In genomic region chr11:212150-213100, GRCh38 we compare ENCODE assay signal across 32 cellular contexts. TPM values are rescaled to one million over a fixed set of nuclear protein-coding genes. Genes with fewer than 3 reads are reported as not detected.
DNase-seq lines count a peak whose midpoint lies in the region; ATAC-seq, FAIRE-seq and TF ChIP-seq lines count a peak whose summit lies in the region.
"Had no signal": no experiment of that assay in that cellular context is flagged by ENCODE, and none has a peak within 500 bp of the region (broad histone marks: within the 10 kb centered on the region; RNA-seq: fewer than 3 reads in every experiment).

No MANE protein-coding gene starts in this region.

- peaks cover 24% of the 10 kb centered on the region for H3K4me1 Mint-ChIP-seq in activated CD8-positive, alpha-beta T cell treated with anti-CD3 and anti-CD28 coated beads for 36 hours (ENCODE audit: low read depth)
- H3K4me1 Mint-ChIP-seq in activated CD8-positive, alpha-beta T cell treated with anti-CD3 and anti-CD28 coated beads, Interleukin-2, amount 10 ng/mL, durations not matched to agents 7 days and 5 days (ENCODE audit: low read depth), result peaks cover 23% of the 10 kb centered on the region
- no peaks in the 10 kb centered on the region for H3K4me1 Mint-ChIP-seq in glutamatergic neuron (ENCODE audit: low read depth, unreplicated experiment)

- H3K27ac ChIP-seq in DND-41 (ENCODE audit: low read length), result peak overlapping the region; percentile 29; the same call in 1 of the 2 replicates
- H3K27ac ChIP-seq: right lobe of liver, stomach, tibial artery had no signal

- H3K9me3 ChIP-seq in DND-41 (ENCODE audit: insufficient read depth, low read length, severe bottlenecking), result no peaks in the 10 kb centered on the region
- H3K9me3 ChIP-seq: right lobe of liver, stomach, tibial artery had no signal

- no peaks in the 10 kb centered on the region for H3K27me3 Mint-ChIP-seq in activated CD8-positive, alpha-beta T cell treated with anti-CD3 and anti-CD28 coated beads for 36 hours
- no peaks in the 10 kb centered on the region for H3K27me3 Mint-ChIP-seq in activated CD8-positive, alpha-beta T cell treated with anti-CD3 and anti-CD28 coated beads, Interleukin-2, amount 10 ng/mL, durations not matched to agents 7 days and 5 days (ENCODE audit: low read depth)
- H3K27me3 Mint-ChIP-seq in glutamatergic neuron (ENCODE audit: unreplicated experiment), result peaks cover 15% of the 10 kb centered on the region
- H3K27me3 Mint-ChIP-seq: effector memory CD8-positive, alpha-beta T cell; naive B cell; T-cell had no signal

- H3K4me2 ChIP-seq in DND-41 (ENCODE audit: insufficient read depth, low read length), result no peak overlapping the region

- peaks cover 51% of the 10 kb centered on the region for H4K20me1 ChIP-seq in DND-41 (ENCODE audit: insufficient read depth, low read length)

- peaks cover 56% of the 10 kb centered on the region for H3K36me3 Mint-ChIP-seq in activated CD8-positive, alpha-beta T cell treated with anti-CD3 and anti-CD28 coated beads for 36 hours (ENCODE audit: low read depth)
- H3K36me3 Mint-ChIP-seq in activated CD8-positive, alpha-beta T cell treated with anti-CD3 and anti-CD28 coated beads, Interleukin-2, amount 10 ng/mL, durations not matched to agents 7 days and 5 days (ENCODE audit: low read depth), result peaks cover 64% of the 10 kb centered on the region
- H3K36me3 Mint-ChIP-seq in glutamatergic neuron (ENCODE audit: unreplicated experiment), result peaks cover 9% of the 10 kb centered on the region

- peak overlapping the region; percentile 52 for H3K27ac Mint-ChIP-seq in activated CD8-positive, alpha-beta T cell treated with anti-CD3 and anti-CD28 coated beads for 36 hours
- no peak overlapping the region for H3K27ac Mint-ChIP-seq in activated CD8-positive, alpha-beta T cell treated with anti-CD3 and anti-CD28 coated beads, Interleukin-2, amount 10 ng/mL, durations not matched to agents 7 days and 5 days
- no peak overlapping the region for H3K27ac Mint-ChIP-seq in glutamatergic neuron (ENCODE audit: unreplicated experiment)

- TF ChIP-seq POLR2A in GM12891 (IDR thresholded peaks at IDR 0.05; ENCODE audit: low read depth, low read length), result no peak

- TF ChIP-seq CTCF in activated CD8-positive, alpha-beta T cell treated with anti-CD3 and anti-CD28 coated beads for 36 hours (IDR thresholded peaks at IDR 0.05), result no peak
- no peak for TF ChIP-seq CTCF in DND-41 (IDR thresholded peaks at IDR 0.05; ENCODE audit: borderline replicate concordance, extremely low read depth, low read length, poor library complexity, severe bottlenecking)
- no peak for TF ChIP-seq CTCF in glutamatergic neuron (IDR thresholded peaks at IDR 0.05; ENCODE audit: partially characterized antibody, unreplicated experiment)

- ATAC-seq in activated CD8-positive, alpha-beta T cell treated with anti-CD3 and anti-CD28 coated beads for 36 hours, result no peak
- ATAC-seq in activated CD8-positive, alpha-beta T cell treated with anti-CD3 and anti-CD28 coated beads, Interleukin-2, amount 10 ng/mL, durations not matched to agents 7 days and 5 days, result no peak
- no peak for ATAC-seq in DND-41 (ENCODE audit: insufficient read depth, low read depth)
- no peak for ATAC-seq in sciatic nerve
- ATAC-seq: effector memory CD8-positive, alpha-beta T cell; Panc1; right lobe of liver; T-cell had no signal

- DNase-seq in activated CD8-positive, alpha-beta T cell treated with anti-CD3 and anti-CD28 coated beads for 36 hours, result no peak
- DNase-seq in activated CD8-positive, alpha-beta T cell treated with anti-CD3 and anti-CD28 coated beads, Interleukin-2, amount 10 ng/mL, durations not matched to agents 7 days and 5 days, result no peak
- DNase-seq in DND-41 (no peak), glutamatergic neuron (peak; percentile 1), sciatic nerve (ENCODE audit: low spot score) (peak; percentile 46), GM12891 (ENCODE audit: insufficient read length, low spot score) (no peak), UCSD-AML1 (lab: John Stamatoyannopoulos, UW; ENCODE audit: unreplicated experiment) (no peak), GM19240 (ENCODE audit: insufficient read length, low spot score) (no peak)
- DNase-seq: 8988T; activated CD4-positive, alpha-beta T cell treated with anti-CD3 and anti-CD28 coated beads, Interleukin-2, amount 50 U/mL, for 4 hours; activated CD4-positive, CD25-positive, alpha-beta regulatory T cell; activated CD8-positive, alpha-beta memory T cell treated with anti-CD3 and anti-CD28 coated beads, Interleukin-2, amount 50 U/mL, for 48 hours; amygdala; CD4-positive, CD25-positive, alpha-beta regulatory T cell; cortex of kidney; effector memory CD8-positive, alpha-beta T cell; naive B cell; NCI-H1417; NCI-H2029 treated with DMSO at 0.1 percent for 48 hours; NCI-H2227 treated with DMSO at 0.1 percent for 48 hours; NCI-H526 treated with DMSO at 0.1 percent for 48 hours; T-cell had no signal

- no peak overlapping the region for H3K9ac ChIP-seq in DND-41 (ENCODE audit: low read depth, low read length)

- peaks cover 30% of the 10 kb centered on the region for H3K4me1 ChIP-seq in DND-41 (ENCODE audit: insufficient read depth, low read length)

- H3K4me3 Mint-ChIP-seq in activated CD8-positive, alpha-beta T cell treated with anti-CD3 and anti-CD28 coated beads for 36 hours, result no peak overlapping the region
- no peak overlapping the region for H3K4me3 Mint-ChIP-seq in activated CD8-positive, alpha-beta T cell treated with anti-CD3 and anti-CD28 coated beads, Interleukin-2, amount 10 ng/mL, durations not matched to agents 7 days and 5 days
- H3K4me3 Mint-ChIP-seq in glutamatergic neuron (ENCODE audit: unreplicated experiment), result no peak overlapping the region
- H3K4me3 Mint-ChIP-seq: effector memory CD8-positive, alpha-beta T cell had no signal

- no peak overlapping the region for H2AFZ ChIP-seq in DND-41 (ENCODE audit: low read depth, low read length)

- no peak for FAIRE-seq in GM12891 (lab: Jason Lieb, UNC)
- FAIRE-seq: H54, keratinocyte had no signal

- intact Hi-C loops in activated CD8-positive, alpha-beta T cell treated with anti-CD3 and anti-CD28 coated beads for 36 hours (cut with micrococcal nuclease), result no loop called here
- intact Hi-C loops in sciatic nerve (cut with DNase I), result no loop called here

- no peaks in the 10 kb centered on the region for H3K9me3 Mint-ChIP-seq in activated CD8-positive, alpha-beta T cell treated with anti-CD3 and anti-CD28 coated beads for 36 hours
- H3K9me3 Mint-ChIP-seq in activated CD8-positive, alpha-beta T cell treated with anti-CD3 and anti-CD28 coated beads, Interleukin-2, amount 10 ng/mL, durations not matched to agents 7 days and 5 days (ENCODE audit: insufficient read depth), result no peaks in the 10 kb centered on the region
- H3K9me3 Mint-ChIP-seq in glutamatergic neuron (ENCODE audit: unreplicated experiment), result peaks cover 16% of the 10 kb centered on the region
- H3K9me3 Mint-ChIP-seq: CD4-positive, CD25-positive, alpha-beta regulatory T cell; effector memory CD8-positive, alpha-beta T cell; T-cell had no signal

- POLR2A ChIA-PET in activated CD8-positive, alpha-beta T cell treated with anti-CD3 and anti-CD28 coated beads for 36 hours (lab: Charles Lee), result interaction anchor here (0.7 to 2.4 kb wide), 6 partner anchors 10 to 23 kb away, joined by 3 to 13 read pairs (median 6); partner anchors contain the start of genes PSMD13 and SIRT3
- POLR2A ChIA-PET in activated CD8-positive, alpha-beta T cell treated with anti-CD3 and anti-CD28 coated beads, Interleukin-2, amount 10 ng/mL, durations not matched to agents 7 days and 5 days (lab: Charles Lee), result interaction anchor here (0.6 to 1.7 kb wide), 8 partner anchors 16 to 266 kb away, joined by 3 to 5 read pairs (median 3); partner anchors contain the start of gene SIGIRR

- peaks cover 37% of the 10 kb centered on the region for H3K79me2 ChIP-seq in DND-41 (ENCODE audit: insufficient read depth, low read length)

- H3K36me3 ChIP-seq in DND-41 (ENCODE audit: insufficient read depth, low read length), result peaks cover 75% of the 10 kb centered on the region

- no peaks in the 10 kb centered on the region for H3K27me3 ChIP-seq in DND-41 (ENCODE audit: insufficient read depth, low read length, poor library complexity)
- H3K27me3 ChIP-seq: right lobe of liver, stomach, tibial artery had no signal

- CTCF ChIA-PET in activated CD8-positive, alpha-beta T cell treated with anti-CD3 and anti-CD28 coated beads for 36 hours (lab: Charles Lee), result interaction anchor here (0.6 to 0.8 kb wide), 3 partner anchors 38 to 151 kb away, joined by 3 to 5 read pairs (median 4); no protein-coding TSS in a partner anchor
- CTCF ChIA-PET in activated CD8-positive, alpha-beta T cell treated with anti-CD3 and anti-CD28 coated beads, Interleukin-2, amount 10 ng/mL, durations not matched to agents 7 days and 5 days (lab: Charles Lee), result interaction anchor here (1.4 kb wide), 1 partner anchor 39 kb away, joined by 5 read pairs; no protein-coding TSS in a partner anchor

- no peak overlapping the region for H3K4me3 ChIP-seq in DND-41 (ENCODE audit: low read depth in 1 of 2, low read length in 2 of 2)
- H3K4me3 ChIP-seq: right lobe of liver, stomach, tibial artery had no signal

RNA-seq across cellular contexts. Expression of gene RIC8A, which starts 4.9 kb away (rescaled TPM):
- 100 to 1,000 TPM in 1 of 2 experiments, 10 to 100 TPM in 1; 96.5 to 108 TPM for total RNA-seq in activated CD8-positive, alpha-beta T cell treated with anti-CD3 and anti-CD28 coated beads for 36 hours
- total RNA-seq in activated CD8-positive, alpha-beta T cell treated with anti-CD3 and anti-CD28 coated beads, Interleukin-2, amount 10 ng/mL, durations not matched to agents 7 days and 5 days, result 100 to 1,000 TPM; 121 to 126 TPM
- total RNA-seq in glutamatergic neuron (ENCODE audit: unreplicated experiment), result 95.5 TPM
- 74.7 TPM for total RNA-seq in sciatic nerve
- 55.0 TPM for polyA plus RNA-seq in GM12891 (2012; ENCODE audit: low read depth, missing spikeins)

RNA-seq across cellular contexts. Expression of gene BET1L, which starts 5.2 kb away (rescaled TPM):
- 10 to 100 TPM; 58.4 to 68.9 TPM for total RNA-seq in activated CD8-positive, alpha-beta T cell treated with anti-CD3 and anti-CD28 coated beads for 36 hours
- total RNA-seq in activated CD8-positive, alpha-beta T cell treated with anti-CD3 and anti-CD28 coated beads, Interleukin-2, amount 10 ng/mL, durations not matched to agents 7 days and 5 days, result 10 to 100 TPM; 33.8 to 34.2 TPM
- total RNA-seq in glutamatergic neuron (ENCODE audit: unreplicated experiment), result 45.5 TPM
- total RNA-seq in sciatic nerve, result 48.1 TPM
- polyA plus RNA-seq in GM12891 (2012; ENCODE audit: low read depth, missing spikeins), result 31.1 TPM

RNA-seq across cellular contexts. Expression of gene SCGB1C1, which starts 19.5 kb away (rescaled TPM):
- not detected for total RNA-seq in activated CD8-positive, alpha-beta T cell treated with anti-CD3 and anti-CD28 coated beads for 36 hours
- total RNA-seq in activated CD8-positive, alpha-beta T cell treated with anti-CD3 and anti-CD28 coated beads, Interleukin-2, amount 10 ng/mL, durations not matched to agents 7 days and 5 days, result not detected
- not detected for total RNA-seq in glutamatergic neuron (ENCODE audit: unreplicated experiment)
- total RNA-seq in sciatic nerve, result not detected
- not detected for polyA plus RNA-seq in GM12891 (2012; ENCODE audit: low read depth, missing spikeins)
- total RNA-seq: CD4-positive, CD25-positive, alpha-beta regulatory T cell; fibroblast of villous mesenchyme; liver; MCF 10A; right lobe of liver; stomach; T-cell had no signal
- polyA plus RNA-seq: CD4-positive, CD25-positive, alpha-beta regulatory T cell; esophagus; keratinocyte; liver; stomach had no signal

RNA-seq across cellular contexts. Expression of gene SIRT3, which starts 23.7 kb away (rescaled TPM):
- total RNA-seq in activated CD8-positive, alpha-beta T cell treated with anti-CD3 and anti-CD28 coated beads for 36 hours, result 10 to 100 TPM; 27.7 to 32.1 TPM
- total RNA-seq in activated CD8-positive, alpha-beta T cell treated with anti-CD3 and anti-CD28 coated beads, Interleukin-2, amount 10 ng/mL, durations not matched to agents 7 days and 5 days, result 10 to 100 TPM; 13.1 to 15.0 TPM
- 23.6 TPM for total RNA-seq in glutamatergic neuron (ENCODE audit: unreplicated experiment)
- 21.7 TPM for total RNA-seq in sciatic nerve
- 17.3 TPM for polyA plus RNA-seq in GM12891 (2012; ENCODE audit: low read depth, missing spikeins)

RNA-seq across cellular contexts. Expression of gene PSMD13, which starts 24.4 kb away (rescaled TPM):
- 100 to 1,000 TPM; 220 to 228 TPM for total RNA-seq in activated CD8-positive, alpha-beta T cell treated with anti-CD3 and anti-CD28 coated beads for 36 hours
- 100 to 1,000 TPM; 164 to 173 TPM for total RNA-seq in activated CD8-positive, alpha-beta T cell treated with anti-CD3 and anti-CD28 coated beads, Interleukin-2, amount 10 ng/mL, durations not matched to agents 7 days and 5 days
- total RNA-seq in glutamatergic neuron (ENCODE audit: unreplicated experiment), result 136 TPM
- 79.4 TPM for total RNA-seq in sciatic nerve
- 125 TPM for polyA plus RNA-seq in GM12891 (2012; ENCODE audit: low read depth, missing spikeins)

Comparison
In these comparisons a context has a peak if more than half of its experiments do, and no peak if none do; other contexts are left out.
1. DNase-seq: peak in glutamatergic neuron (single experiment) and sciatic nerve (single experiment); none in activated CD8-positive, alpha-beta T cell treated with anti-CD3 and anti-CD28 coated beads for 36 hours (single experiment), activated CD8-positive, alpha-beta T cell treated with anti-CD3 and anti-CD28 coated beads, Interleukin-2, amount 10 ng/mL, durations not matched to agents 7 days and 5 days (single experiment), DND-41 (single experiment), GM12891 (single experiment), UCSD-AML1 (single experiment) and GM19240 (single experiment).